In genomic region chr12:56645717-56646446, GRCh38 we compare ENCODE assay signal across 1 cellular context.
TF ChIP-seq lines count a peak whose summit lies in the region.

Gene ATP5F1B, minus strand, starts transcription at chr12:56645984. Its CDS starts 21 bp downstream, at chr12:56645963.

TF ChIP-seq in K562, 482 proteins besides CTCF, POLR2A, EP300 and RAD21 (continued from another document and continues in another):
- TF ChIP-seq ZBTB2 (IDR thresholded peaks at IDR 0.05) (no peak), ZNF444 (CRISPR knock-in tag; IDR thresholded peaks at IDR 0.05) (no peak), IRF1 (CRISPR knock-in tag; IDR thresholded peaks at IDR 0.05; ENCODE audit: borderline replicate concordance) (no peak), BACH1 (tag; IDR thresholded peaks at IDR 0.05) (no peak), MCM2 (IDR thresholded peaks at IDR 0.05; ENCODE audit: low read depth) (no peak), RNF2 (IDR thresholded peaks at IDR 0.05) (peak; percentile 45; the same call in 1 of the 2 replicates), ZNF830 (CRISPR knock-in tag; IDR thresholded peaks at IDR 0.05) (no peak), E2F6 (IDR thresholded peaks at IDR 0.05; ENCODE audit: borderline replicate concordance in 1 of 2, extremely low read depth in 1 of 2, insufficient read depth in 1 of 2, insufficient read length in 1 of 2, low read depth in 1 of 2, low read length in 1 of 2, poor library complexity in 1 of 2, severe bottlenecking in 1 of 2) (peak; percentile 37 to 53), CLOCK (CRISPR knock-in tag; IDR thresholded peaks at IDR 0.05; ENCODE audit: borderline replicate concordance) (no peak), ETV1 (tag; conservative IDR thresholded peaks at IDR 0.05; ENCODE audit: low read depth) (no peak), MTA3 (IDR thresholded peaks at IDR 0.05; ENCODE audit: borderline replicate concordance) (peak; percentile 96), RBBP5 (IDR thresholded peaks at IDR 0.05; ENCODE audit: borderline replicate concordance, insufficient read depth, low read length, poor library complexity, severe bottlenecking) (peak; percentile 94), PHF20 (IDR thresholded peaks at IDR 0.05; ENCODE audit: partially characterized antibody) (peak; percentile 37), HDAC1 (IDR thresholded peaks at IDR 0.05) (peak in 1 of 2 experiments; percentile 10; a peak in 1 of 4 replicates), ZNF79 (CRISPR knock-in tag; IDR thresholded peaks at IDR 0.05; ENCODE audit: low read depth) (no peak), TCF7L2 (IDR thresholded peaks at IDR 0.05; ENCODE audit: low read depth, low read length) (no peak), ZNF146 (CRISPR knock-in tag; IDR thresholded peaks at IDR 0.05; ENCODE audit: unreplicated experiment) (no peak), MTA1 (IDR thresholded peaks at IDR 0.05; ENCODE audit: borderline replicate concordance) (peak; percentile 45; the same call in 1 of the 2 replicates), ZBTB49 (CRISPR knock-in tag; IDR thresholded peaks at IDR 0.05; ENCODE audit: borderline replicate concordance) (no peak), NCOA1 (IDR thresholded peaks at IDR 0.05; ENCODE audit: low read depth) (0 out of 2 replicates have a peak, but pooled peaks have one; percentile 28), ZNF778 (CRISPR knock-in tag; IDR thresholded peaks at IDR 0.05) (no peak), MAZ (CRISPR knock-in tag; conservative IDR thresholded peaks at IDR 0.05 in 1 of 2, IDR thresholded peaks at IDR 0.05 in 1 of 2) (peak in 1 of 2 experiments; percentile 26; a peak in 3 of 4 replicates), MYNN (IDR thresholded peaks at IDR 0.05) (no peak), MYNN (CRISPR knock-in tag; IDR thresholded peaks at IDR 0.05) (no peak), RB1 (IDR thresholded peaks at IDR 0.05; ENCODE audit: low read depth) (peak; percentile 80), CREM (IDR thresholded peaks at IDR 0.05; ENCODE audit: low read depth) (peak; percentile 94), TARDBP (IDR thresholded peaks at IDR 0.05) (no peak), RBM15 (IDR thresholded peaks at IDR 0.05; ENCODE audit: insufficient read depth, low read length) (no peak), TSC22D4 (tag; IDR thresholded peaks at IDR 0.05) (no peak), ZFPM2 (CRISPR knock-in tag; IDR thresholded peaks at IDR 0.05) (no peak), CBX2 (IDR thresholded peaks at IDR 0.05; ENCODE audit: insufficient read depth, low read length, poor library complexity, severe bottlenecking) (no peak), MEF2A (IDR thresholded peaks at IDR 0.05; ENCODE audit: control insufficient read depth, low read depth, low read length) (no peak), KDM5B (IDR thresholded peaks at IDR 0.05; ENCODE audit: insufficient replicate concordance, low read depth, low read length) (peak; percentile 99), CCNT2 (IDR thresholded peaks at IDR 0.05; ENCODE audit: borderline replicate concordance, extremely low read depth, insufficient read length, low read depth, low read length) (peak; percentile 71), ZNF354B (CRISPR knock-in tag; IDR thresholded peaks at IDR 0.05) (no peak), FOXA3 (CRISPR knock-in tag; conservative IDR thresholded peaks at IDR 0.05 in 1 of 2, IDR thresholded peaks at IDR 0.05 in 1 of 2) (peak in 1 of 2 experiments; percentile 63; a peak in 1 of 4 replicates), NFYB (IDR thresholded peaks at IDR 0.05; ENCODE audit: extremely low read depth, insufficient read length) (peak; percentile 93)
- TF ChIP-seq, protein P1, sequence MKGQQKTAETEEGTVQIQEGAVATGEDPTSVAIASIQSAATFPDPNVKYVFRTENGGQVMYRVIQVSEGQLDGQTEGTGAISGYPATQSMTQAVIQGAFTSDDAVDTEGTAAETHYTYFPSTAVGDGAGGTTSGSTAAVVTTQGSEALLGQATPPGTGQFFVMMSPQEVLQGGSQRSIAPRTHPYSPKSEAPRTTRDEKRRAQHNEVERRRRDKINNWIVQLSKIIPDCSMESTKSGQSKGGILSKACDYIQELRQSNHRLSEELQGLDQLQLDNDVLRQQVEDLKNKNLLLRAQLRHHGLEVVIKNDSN (CRISPR knock-in tag; IDR thresholded peaks at IDR 0.05) = no peak
- TF ChIP-seq, protein P2, sequence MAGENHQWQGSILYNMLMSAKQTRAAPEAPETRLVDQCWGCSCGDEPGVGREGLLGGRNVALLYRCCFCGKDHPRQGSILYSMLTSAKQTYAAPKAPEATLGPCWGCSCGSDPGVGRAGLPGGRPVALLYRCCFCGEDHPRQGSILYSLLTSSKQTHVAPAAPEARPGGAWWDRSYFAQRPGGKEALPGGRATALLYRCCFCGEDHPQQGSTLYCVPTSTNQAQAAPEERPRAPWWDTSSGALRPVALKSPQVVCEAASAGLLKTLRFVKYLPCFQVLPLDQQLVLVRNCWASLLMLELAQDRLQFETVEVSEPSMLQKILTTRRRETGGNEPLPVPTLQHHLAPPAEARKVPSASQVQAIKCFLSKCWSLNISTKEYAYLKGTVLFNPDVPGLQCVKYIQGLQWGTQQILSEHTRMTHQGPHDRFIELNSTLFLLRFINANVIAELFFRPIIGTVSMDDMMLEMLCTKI (IDR thresholded peaks at IDR 0.05; ENCODE audit: partially characterized antibody) = no peak
- TF ChIP-seq, protein P3, sequence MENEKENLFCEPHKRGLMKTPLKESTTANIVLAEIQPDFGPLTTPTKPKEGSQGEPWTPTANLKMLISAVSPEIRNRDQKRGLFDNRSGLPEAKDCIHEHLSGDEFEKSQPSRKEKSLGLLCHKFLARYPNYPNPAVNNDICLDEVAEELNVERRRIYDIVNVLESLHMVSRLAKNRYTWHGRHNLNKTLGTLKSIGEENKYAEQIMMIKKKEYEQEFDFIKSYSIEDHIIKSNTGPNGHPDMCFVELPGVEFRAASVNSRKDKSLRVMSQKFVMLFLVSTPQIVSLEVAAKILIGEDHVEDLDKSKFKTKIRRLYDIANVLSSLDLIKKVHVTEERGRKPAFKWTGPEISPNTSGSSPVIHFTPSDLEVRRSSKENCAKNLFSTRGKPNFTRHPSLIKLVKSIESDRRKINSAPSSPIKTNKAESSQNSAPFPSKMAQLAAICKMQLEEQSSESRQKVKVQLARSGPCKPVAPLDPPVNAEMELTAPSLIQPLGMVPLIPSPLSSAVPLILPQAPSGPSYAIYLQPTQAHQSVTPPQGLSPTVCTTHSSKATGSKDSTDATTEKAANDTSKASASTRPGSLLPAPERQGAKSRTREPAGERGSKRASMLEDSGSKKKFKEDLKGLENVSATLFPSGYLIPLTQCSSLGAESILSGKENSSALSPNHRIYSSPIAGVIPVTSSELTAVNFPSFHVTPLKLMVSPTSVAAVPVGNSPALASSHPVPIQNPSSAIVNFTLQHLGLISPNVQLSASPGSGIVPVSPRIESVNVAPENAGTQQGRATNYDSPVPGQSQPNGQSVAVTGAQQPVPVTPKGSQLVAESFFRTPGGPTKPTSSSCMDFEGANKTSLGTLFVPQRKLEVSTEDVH (IDR thresholded peaks at IDR 0.05; ENCODE audit: low read depth, partially characterized antibody) = peak; percentile 65
- TF ChIP-seq, protein P4, sequence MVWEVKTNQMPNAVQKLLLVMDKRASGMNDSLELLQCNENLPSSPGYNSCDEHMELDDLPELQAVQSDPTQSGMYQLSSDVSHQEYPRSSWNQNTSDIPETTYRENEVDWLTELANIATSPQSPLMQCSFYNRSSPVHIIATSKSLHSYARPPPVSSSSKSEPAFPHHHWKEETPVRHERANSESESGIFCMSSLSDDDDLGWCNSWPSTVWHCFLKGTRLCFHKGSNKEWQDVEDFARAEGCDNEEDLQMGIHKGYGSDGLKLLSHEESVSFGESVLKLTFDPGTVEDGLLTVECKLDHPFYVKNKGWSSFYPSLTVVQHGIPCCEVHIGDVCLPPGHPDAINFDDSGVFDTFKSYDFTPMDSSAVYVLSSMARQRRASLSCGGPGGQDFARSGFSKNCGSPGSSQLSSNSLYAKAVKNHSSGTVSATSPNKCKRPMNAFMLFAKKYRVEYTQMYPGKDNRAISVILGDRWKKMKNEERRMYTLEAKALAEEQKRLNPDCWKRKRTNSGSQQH (CRISPR knock-in tag; IDR thresholded peaks at IDR 0.05) = no peak; the same call in 1 of the 2 replicates
- TF ChIP-seq, protein P5, sequence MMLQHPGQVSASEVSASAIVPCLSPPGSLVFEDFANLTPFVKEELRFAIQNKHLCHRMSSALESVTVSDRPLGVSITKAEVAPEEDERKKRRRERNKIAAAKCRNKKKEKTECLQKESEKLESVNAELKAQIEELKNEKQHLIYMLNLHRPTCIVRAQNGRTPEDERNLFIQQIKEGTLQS (IDR thresholded peaks at IDR 0.05) = no peak
- TF ChIP-seq, protein P5 (CRISPR knock-in tag; conservative IDR thresholded peaks at IDR 0.05) = no peak
- TF ChIP-seq, protein P6, sequence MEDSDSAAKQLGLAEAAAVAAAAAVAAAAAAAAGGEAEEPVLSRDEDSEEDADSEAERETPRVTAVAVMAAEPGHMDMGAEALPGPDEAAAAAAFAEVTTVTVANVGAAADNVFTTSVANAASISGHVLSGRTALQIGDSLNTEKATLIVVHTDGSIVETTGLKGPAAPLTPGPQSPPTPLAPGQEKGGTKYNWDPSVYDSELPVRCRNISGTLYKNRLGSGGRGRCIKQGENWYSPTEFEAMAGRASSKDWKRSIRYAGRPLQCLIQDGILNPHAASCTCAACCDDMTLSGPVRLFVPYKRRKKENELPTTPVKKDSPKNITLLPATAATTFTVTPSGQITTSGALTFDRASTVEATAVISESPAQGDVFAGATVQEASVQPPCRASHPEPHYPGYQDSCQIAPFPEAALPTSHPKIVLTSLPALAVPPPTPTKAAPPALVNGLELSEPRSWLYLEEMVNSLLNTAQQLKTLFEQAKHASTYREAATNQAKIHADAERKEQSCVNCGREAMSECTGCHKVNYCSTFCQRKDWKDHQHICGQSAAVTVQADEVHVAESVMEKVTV (CRISPR knock-in tag; IDR thresholded peaks at IDR 0.05) = no peak
- TF ChIP-seq, protein P7, sequence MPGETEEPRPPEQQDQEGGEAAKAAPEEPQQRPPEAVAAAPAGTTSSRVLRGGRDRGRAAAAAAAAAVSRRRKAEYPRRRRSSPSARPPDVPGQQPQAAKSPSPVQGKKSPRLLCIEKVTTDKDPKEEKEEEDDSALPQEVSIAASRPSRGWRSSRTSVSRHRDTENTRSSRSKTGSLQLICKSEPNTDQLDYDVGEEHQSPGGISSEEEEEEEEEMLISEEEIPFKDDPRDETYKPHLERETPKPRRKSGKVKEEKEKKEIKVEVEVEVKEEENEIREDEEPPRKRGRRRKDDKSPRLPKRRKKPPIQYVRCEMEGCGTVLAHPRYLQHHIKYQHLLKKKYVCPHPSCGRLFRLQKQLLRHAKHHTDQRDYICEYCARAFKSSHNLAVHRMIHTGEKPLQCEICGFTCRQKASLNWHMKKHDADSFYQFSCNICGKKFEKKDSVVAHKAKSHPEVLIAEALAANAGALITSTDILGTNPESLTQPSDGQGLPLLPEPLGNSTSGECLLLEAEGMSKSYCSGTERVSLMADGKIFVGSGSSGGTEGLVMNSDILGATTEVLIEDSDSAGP (CRISPR knock-in tag; IDR thresholded peaks at IDR 0.05) = no peak
